10 cellular contexts compared by ENCODE assay signal in genomic region chrY:7718626-7719025, GRCh38.
"Had no signal": no experiment of that assay in that cellular context is flagged by ENCODE, and none has a peak within 500 bp of the region (broad histone marks: within the 10 kb centered on the region; RNA-seq: fewer than 3 reads in every experiment).

No MANE protein-coding gene starts in this region.

- DNase-seq: activated CD4-positive, alpha-beta memory T cell treated with anti-CD3 and anti-CD28 coated beads for 36 hours; activated CD4-positive, CD25-positive, alpha-beta regulatory T cell treated with anti-CD3 and anti-CD28 coated beads, Interleukin-2, amount 50 U/mL, for 72 hours; activated gamma-delta T cell; activated T-cell treated with anti-CD3 and anti-CD28 coated beads, Interleukin-2, amount 50 U/mL, for 48 hours; left cardiac atrium; naive B cell had no signal

- H3K4me3 ChIP-seq: tibial artery had no signal

- H3K36me3 ChIP-seq: tibial artery had no signal

- H3K9ac ChIP-seq: parathyroid adenoma had no signal

- H3K4me1 ChIP-seq: parathyroid adenoma had no signal

- FAIRE-seq: endometrium, small intestine had no signal

- H3K27me3 ChIP-seq: tibial artery had no signal

- H3K9me3 ChIP-seq: tibial artery had no signal

- H3K27ac ChIP-seq: parathyroid adenoma, tibial artery had no signal
